Comparison of ENCODE assay signal across 1 cellular context in genomic region chr22:24894220-24894975, GRCh38.
TF ChIP-seq lines count a peak whose summit lies in the region.

No MANE protein-coding gene starts in this region.

TF ChIP-seq in HepG2, 621 proteins besides CTCF, POLR2A, EP300 and RAD21 (continued from another document and continues in another):
- TF ChIP-seq NAIF1 (CRISPR knock-in tag; IDR thresholded peaks at IDR 0.05; ENCODE audit: borderline replicate concordance) (no peak), ZSCAN25 (CRISPR knock-in tag; IDR thresholded peaks at IDR 0.05) (peak; percentile 37; the same call in 1 of the 2 replicates), PHF5A (CRISPR knock-in tag; IDR thresholded peaks at IDR 0.05; ENCODE audit: low read depth, unreplicated experiment) (peak; percentile 36), ZNF101 (CRISPR knock-in tag; IDR thresholded peaks at IDR 0.05; ENCODE audit: borderline replicate concordance, low read depth) (no peak), ZNF280B (CRISPR knock-in tag; IDR thresholded peaks at IDR 0.05; ENCODE audit: borderline replicate concordance) (no peak), ZNF251 (CRISPR knock-in tag; IDR thresholded peaks at IDR 0.05) (no peak), TEAD2 (CRISPR knock-in tag; IDR thresholded peaks at IDR 0.05) (no peak), SNAPC2 (CRISPR knock-in tag; IDR thresholded peaks at IDR 0.05) (0 out of 2 replicates have a peak, but pooled peaks have one; percentile 25), ZNF512B (CRISPR knock-in tag; IDR thresholded peaks at IDR 0.05; ENCODE audit: borderline replicate concordance) (no peak), ZXDC (CRISPR knock-in tag; IDR thresholded peaks at IDR 0.05) (no peak), KLF11 (CRISPR knock-in tag; IDR thresholded peaks at IDR 0.05) (no peak; the same call in 1 of the 2 replicates), ZNF552 (CRISPR knock-in tag; IDR thresholded peaks at IDR 0.05; ENCODE audit: borderline replicate concordance) (no peak), ZNF142 (CRISPR knock-in tag; IDR thresholded peaks at IDR 0.05) (no peak), PBX2 (CRISPR knock-in tag; IDR thresholded peaks at IDR 0.05) (no peak), TAF15 (IDR thresholded peaks at IDR 0.05; ENCODE audit: low read depth, low read length, poor library complexity, severe bottlenecking) (no peak), TCF7L2 (IDR thresholded peaks at IDR 0.05; ENCODE audit: low read depth, low read length) (no peak), DNMT1 (CRISPR knock-in tag; IDR thresholded peaks at IDR 0.05) (no peak), GPBP1L1 (CRISPR knock-in tag; IDR thresholded peaks at IDR 0.05) (no peak), DBP (CRISPR knock-in tag; IDR thresholded peaks at IDR 0.05; ENCODE audit: not compliant biosample characterization) (no peak), CCDC6 (CRISPR knock-in tag; IDR thresholded peaks at IDR 0.05) (peak; percentile 91), ZNF253 (CRISPR knock-in tag; IDR thresholded peaks at IDR 0.05; ENCODE audit: borderline replicate concordance) (no peak), TARDBP (CRISPR knock-in tag; IDR thresholded peaks at IDR 0.05) (no peak; the same call in 1 of the 2 replicates), RXRB (CRISPR knock-in tag; IDR thresholded peaks at IDR 0.05; ENCODE audit: borderline replicate concordance) (peak; percentile 67; the same call in 1 of the 2 replicates), SRSF9 (IDR thresholded peaks at IDR 0.05; ENCODE audit: borderline replicate concordance, insufficient read depth, low read depth, low read length, poor library complexity, severe bottlenecking) (no peak), TCF7 (IDR thresholded peaks at IDR 0.05; ENCODE audit: low read depth) (no peak), ATF3 (CRISPR knock-in tag; IDR thresholded peaks at IDR 0.05) (peak; percentile 78), SYNCRIP (IDR thresholded peaks at IDR 0.05; ENCODE audit: insufficient read depth, low read depth, low read length) (no peak), ZNF841 (CRISPR knock-in tag; IDR thresholded peaks at IDR 0.05; ENCODE audit: borderline replicate concordance) (no peak), ZNF296 (CRISPR knock-in tag; conservative IDR thresholded peaks at IDR 0.05) (no peak), ZNF788 (CRISPR knock-in tag; IDR thresholded peaks at IDR 0.05; ENCODE audit: borderline replicate concordance) (no peak), E2F1 (CRISPR knock-in tag; IDR thresholded peaks at IDR 0.05) (no peak), TBP (CRISPR knock-in tag; IDR thresholded peaks at IDR 0.05) (no peak), ZBTB34 (CRISPR knock-in tag; IDR thresholded peaks at IDR 0.05) (peak; percentile 79; the same call in 1 of the 2 replicates), ZNF557 (CRISPR knock-in tag; IDR thresholded peaks at IDR 0.05) (0 out of 2 replicates have a peak, but pooled peaks have one; percentile 74), ARNT2 (CRISPR knock-in tag; IDR thresholded peaks at IDR 0.05; ENCODE audit: low read depth) (no peak), U2AF2 (IDR thresholded peaks at IDR 0.05; ENCODE audit: low read depth, low read length) (no peak), THAP7 (CRISPR knock-in tag; IDR thresholded peaks at IDR 0.05) (no peak)
